In genomic region chr19:15589760-15590451, GRCh38 we compare ENCODE assay signal across 1 cellular context.
TF ChIP-seq lines count a peak whose summit lies in the region.

No MANE protein-coding gene starts in this region.

TF ChIP-seq in K562, 482 proteins besides CTCF, POLR2A, EP300 and RAD21:
- TF ChIP-seq ESRRA (IDR thresholded peaks at IDR 0.05; ENCODE audit: borderline replicate concordance, low read depth) (peak; percentile 21; the same call in 1 of the 2 replicates), MXI1 (IDR thresholded peaks at IDR 0.05; ENCODE audit: low read depth, low read length) (no peak)
